In genomic region chrX:10769696-10770619, GRCh38 we compare ENCODE assay signal across 10 cellular contexts.
A peak's percentile ranks its signal among the peaks of the same experiment; 100 is the strongest.
DNase-seq lines count a peak whose midpoint lies in the region; ATAC-seq, FAIRE-seq and TF ChIP-seq lines count a peak whose summit lies in the region.
"Had no signal": no experiment of that assay in that cellular context is flagged by ENCODE, and none has a peak within 500 bp of the region (broad histone marks: within the 10 kb centered on the region; RNA-seq: fewer than 3 reads in every experiment).

No MANE protein-coding gene starts in this region.

- dilution Hi-C loops in IMR-90 (cut with HindIII; ENCODE audit: low sequenced_read_pairs, unreplicated experiment) = no loop called here

- no peak for TF ChIP-seq CTCF in A549 (IDR thresholded peaks at IDR 0.05)
- TF ChIP-seq CTCF in IMR-90 (conservative IDR thresholded peaks at IDR 0.05; ENCODE audit: low read depth, low read length) = no peak
- TF ChIP-seq CTCF in MCF 10A (IDR thresholded peaks at IDR 0.05; ENCODE audit: unreplicated experiment) = no peak

- H2BK120ac ChIP-seq in IMR-90 (ENCODE audit: low read depth, low read length) = peak overlapping the region; percentile 71; the same call in 1 of the 2 replicates

- no peaks in the 10 kb centered on the region for H3K9me3 ChIP-seq in A549
- H3K9me3 ChIP-seq in IMR-90 (ENCODE audit: control insufficient read depth, insufficient read depth, low read length) = no peaks in the 10 kb centered on the region; the same call in 1 of the 2 replicates
- no peaks in the 10 kb centered on the region for H3K9me3 ChIP-seq in right cardiac atrium (ENCODE audit: control insufficient read depth, low read length)

- H3K4me2 ChIP-seq in A549 (peak overlapping the region; percentile 56), IMR-90 (ENCODE audit: low read depth, low read length) (peak overlapping the region; percentile 82)

- TF ChIP-seq RAD21 in A549 (conservative IDR thresholded peaks at IDR 0.05 in 1 of 2, IDR thresholded peaks at IDR 0.05 in 1 of 2) = no peak
- no peak for TF ChIP-seq RAD21 in IMR-90 (IDR thresholded peaks at IDR 0.05; ENCODE audit: low read length)

- POLR2A ChIA-PET in A549 (lab: Yijun Ruan, JAX) (no interaction called here), IMR-90 (lab: Charles Lee; ENCODE audit: unreplicated experiment) (no interaction called here), MCF 10A (lab: Yijun Ruan, JAX) (interaction anchor here (0.7 to 1.1 kb wide), 3 partner anchors 11 to 45 kb away, joined by 3 to 4 read pairs (median 4); no protein-coding TSS in a partner anchor)

- H3K79me1 ChIP-seq in IMR-90 (ENCODE audit: low read depth in 1 of 2, low read length in 2 of 2) = no peaks in the 10 kb centered on the region

- H3K27ac ChIP-seq in A549 (no peak overlapping the region), IMR-90 (ENCODE audit: insufficient read depth, low read length) (peak overlapping the region; percentile 50; the same call in 1 of the 2 replicates), right cardiac atrium (ENCODE audit: low read length) (no peak overlapping the region)

- H3K36me3 Mint-ChIP-seq in MCF 10A (ENCODE audit: insufficient read depth, unreplicated experiment) = no peaks in the 10 kb centered on the region
- H3K36me3 Mint-ChIP-seq: CD4-positive, CD25-positive, alpha-beta regulatory T cell had no signal

- BruUV-seq in IMR-90 (replicated peaks; lab: Mats Ljungman, UMichigan) (no TSS peak), MCF 10A (replicated peaks; lab: Mats Ljungman, UMichigan) (no TSS peak)

- peak overlapping the region; percentile 48 for H2BK5ac ChIP-seq in IMR-90 (ENCODE audit: low read depth, low read length, poor library complexity, severe bottlenecking)

- H3K4me1 Mint-ChIP-seq in MCF 10A (ENCODE audit: insufficient read depth, unreplicated experiment) = no peaks in the 10 kb centered on the region
- H3K4me1 Mint-ChIP-seq: CD4-positive, CD25-positive, alpha-beta regulatory T cell had no signal

- H4K5ac ChIP-seq in IMR-90 (ENCODE audit: low read depth, low read length) = no peak overlapping the region

- FAIRE-seq in A549 (lab: Jason Lieb, UNC) = peak; percentile 88

- no peaks in the 10 kb centered on the region for H4K20me1 ChIP-seq in IMR-90 (ENCODE audit: insufficient read depth, low read length)

- H2BK15ac ChIP-seq in IMR-90 (ENCODE audit: low read depth, low read length) = peak overlapping the region; percentile 33; the same call in 1 of the 3 replicates

- DNase-seq in A549 (ENCODE audit: low read depth in 1 of 2, low spot score in 1 of 2) = no peak
- peak; percentile 61 for DNase-seq in IMR-90
- peak; percentile 7 to 49 for DNase-seq in SHP77 (lab: John Stamatoyannopoulos, UW)
- DNase-seq in right cardiac atrium = peak; percentile 26 to 47 (median 46)
- DNase-seq in NCI-H226 = no peak
- no peak for DNase-seq in MCF 10A (ENCODE audit: unreplicated experiment)
- DNase-seq: GOT3 had no signal

- H4K91ac ChIP-seq in IMR-90 (ENCODE audit: insufficient read depth, low read depth, low read length) = peak overlapping the region; percentile 7; the same call in 1 of the 2 replicates

- H3K4ac ChIP-seq in IMR-90 (ENCODE audit: low read depth, low read length) = no peak overlapping the region; the same call in 1 of the 2 replicates

- CTCF ChIA-PET in A549 (lab: Yijun Ruan, JAX) = interaction anchor here (0.6 to 4.0 kb wide), 11 partner anchors 10 to 810 kb away, joined by 3 to 20 read pairs (median 6); no protein-coding TSS in a partner anchor
- CTCF ChIA-PET in IMR-90 (lab: Yijun Ruan, JAX) = interaction anchor here (0.8 to 1.5 kb wide), 4 partner anchors 9 to 143 kb away, joined by 3 to 5 read pairs (median 4); no protein-coding TSS in a partner anchor
- CTCF ChIA-PET in MCF 10A (lab: Yijun Ruan, JAX) = interaction anchor here (0.6 to 6.3 kb wide), 46 partner anchors 8 to 1668 kb away, joined by 3 to 65 read pairs (median 4); no protein-coding TSS in a partner anchor

- 57% methylated on average over 9 of the region's 9 CpGs for WGBS in A549 (ENCODE audit: missing lambda C conversion rate)
- WGBS in IMR-90 (ENCODE audit: extremely low coverage in 2 of 2, insufficient read length in 1 of 2), 2 experiments = no CpG with 5 or more reads among the region's 9 CpGs
- 37% methylated on average over 9 of the region's 9 CpGs for WGBS in right cardiac atrium

- peak overlapping the region; percentile 64; the same call in 1 of the 2 replicates for H2BK20ac ChIP-seq in IMR-90 (ENCODE audit: low read depth, low read length)

- H3K4me1 ChIP-seq in A549 = peaks cover 18% of the 10 kb centered on the region
- H3K4me1 ChIP-seq in IMR-90 (ENCODE audit: control insufficient read depth, insufficient read depth, low read length) = peaks cover 3% of the 10 kb centered on the region; the same call in 1 of the 2 replicates
- no peaks in the 10 kb centered on the region for H3K4me1 ChIP-seq in right cardiac atrium (ENCODE audit: control insufficient read depth, insufficient read depth, low read length)

- peak overlapping the region in 1 of 2 experiments; percentile 53; a peak in 2 of 4 replicates for H4K8ac ChIP-seq in IMR-90 (ENCODE audit: low read depth in 2 of 2, low read length in 2 of 2)

- H3K27me3 ChIP-seq in IMR-90 (ENCODE audit: control insufficient read depth, insufficient read depth, low read length) = no peaks in the 10 kb centered on the region
- no peaks in the 10 kb centered on the region for H3K27me3 ChIP-seq in right cardiac atrium (ENCODE audit: control insufficient read depth, insufficient read depth)

- H2AK5ac ChIP-seq in IMR-90 (ENCODE audit: low read depth, low read length) = no peak overlapping the region

- in situ Hi-C loops in IMR-90 (cut with MboI; ENCODE audit: low sequenced_read_pairs) = no loop called here

- 0 out of 2 replicates have a peak overlapping the region, but pooled peaks have one; percentile 1 for H3K56ac ChIP-seq in IMR-90 (ENCODE audit: extremely low read depth, insufficient read depth, low read length)

- no peaks in the 10 kb centered on the region for H3K36me3 ChIP-seq in IMR-90 (ENCODE audit: control insufficient read depth, insufficient read depth, low read length)

- H3K9me3 Mint-ChIP-seq in MCF 10A (ENCODE audit: unreplicated experiment) = no peaks in the 10 kb centered on the region

- H3K14ac ChIP-seq in IMR-90 (replicated peaks; ENCODE audit: low read depth, low read length) = peak overlapping the region; percentile 52; the same call in 1 of the 2 replicates

- peak overlapping the region; percentile 93; the same call in 1 of the 2 replicates for H3K18ac ChIP-seq in IMR-90 (ENCODE audit: low read depth, low read length)

- no peak overlapping the region for H3K27ac Mint-ChIP-seq in MCF 10A (ENCODE audit: low read depth, unreplicated experiment)
- H3K27ac Mint-ChIP-seq: CD4-positive, CD25-positive, alpha-beta regulatory T cell had no signal

- intact Hi-C loops in IMR-90 (cut with micrococcal nuclease) (loop anchor here (1.0 kb wide), 1 partner anchor 330 kb away; no protein-coding TSS in a partner anchor), right cardiac atrium (cut with DNase I) (no loop called here), MCF 10A (cut with micrococcal nuclease) (loop anchor here (2.0 kb wide), 1 partner anchor 47 kb away; no protein-coding TSS in a partner anchor)

- no peak overlapping the region for H3K4me3 Mint-ChIP-seq in MCF 10A (ENCODE audit: unreplicated experiment)
- H3K4me3 Mint-ChIP-seq: CD4-positive, CD25-positive, alpha-beta regulatory T cell had no signal

- peak overlapping the region; percentile 60; the same call in 1 of the 2 replicates for H3K9ac ChIP-seq in IMR-90 (ENCODE audit: low read depth, low read length)

- no peak for TF ChIP-seq EP300 in A549 (IDR thresholded peaks at IDR 0.05)

- no peak overlapping the region for H2AK9ac ChIP-seq in IMR-90 (replicated peaks; ENCODE audit: low read depth, low read length, poor library complexity)

- ATAC-seq in A549 (peak in 1 of 2 experiments; percentile 42; a peak in 4 of 6 replicates), IMR-90 (ENCODE audit: low read depth) (peak; percentile 84), right cardiac atrium (peak; percentile 54 to 78), GM19452 (IDR thresholded peaks at IDR 0.05; ENCODE audit: unreplicated experiment) (no peak), HG02678 (IDR thresholded peaks at IDR 0.05; ENCODE audit: unreplicated experiment) (no peak)

- H3K9me1 ChIP-seq in IMR-90 (ENCODE audit: insufficient read depth, low read length) = no peaks in the 10 kb centered on the region

- TF ChIP-seq POLR2A in A549 (IDR thresholded peaks at IDR 0.05; ENCODE audit: low read length) = no peak
- no peak for TF ChIP-seq POLR2A in IMR-90 (IDR thresholded peaks at IDR 0.05; ENCODE audit: low read depth, low read length)

- no peak overlapping the region; the same call in 1 of the 2 replicates for H3K23ac ChIP-seq in IMR-90 (ENCODE audit: low read depth, low read length)

- peaks cover 31% of the 10 kb centered on the region for H3K27me3 Mint-ChIP-seq in MCF 10A (ENCODE audit: insufficient read depth, unreplicated experiment)
- H3K27me3 Mint-ChIP-seq: CD4-positive, CD25-positive, alpha-beta regulatory T cell had no signal

- H3K4me3 ChIP-seq in A549 (no peak overlapping the region), IMR-90 (ENCODE audit: insufficient read depth, low read depth, low read length) (peak overlapping the region; percentile 36; the same call in 1 of the 2 replicates), right cardiac atrium (ENCODE audit: low read length) (no peak overlapping the region)

- peak overlapping the region; percentile 26 for H2AFZ ChIP-seq in IMR-90 (replicated peaks; ENCODE audit: low read length, poor library complexity)

TF ChIP-seq in A549, 52 proteins besides CTCF, POLR2A, EP300 and RAD21 (continues in another document):
- TF ChIP-seq JUN (IDR thresholded peaks at IDR 0.05) (no peak), BCL3 (IDR thresholded peaks at IDR 0.05) (no peak)

TF ChIP-seq in IMR-90, 13 proteins besides CTCF, POLR2A, EP300 and RAD21 (continues in another document):
- TF ChIP-seq FOS (IDR thresholded peaks at IDR 0.05; ENCODE audit: low read depth, low read length) (no peak), MAZ (IDR thresholded peaks at IDR 0.05; ENCODE audit: borderline replicate concordance, low read depth, low read length) (no peak)
- TF ChIP-seq, protein P1, sequence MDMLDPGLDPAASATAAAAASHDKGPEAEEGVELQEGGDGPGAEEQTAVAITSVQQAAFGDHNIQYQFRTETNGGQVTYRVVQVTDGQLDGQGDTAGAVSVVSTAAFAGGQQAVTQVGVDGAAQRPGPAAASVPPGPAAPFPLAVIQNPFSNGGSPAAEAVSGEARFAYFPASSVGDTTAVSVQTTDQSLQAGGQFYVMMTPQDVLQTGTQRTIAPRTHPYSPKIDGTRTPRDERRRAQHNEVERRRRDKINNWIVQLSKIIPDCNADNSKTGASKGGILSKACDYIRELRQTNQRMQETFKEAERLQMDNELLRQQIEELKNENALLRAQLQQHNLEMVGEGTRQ (IDR thresholded peaks at IDR 0.05; ENCODE audit: low read depth, low read length) = no peak

Comparison
In these comparisons a context has a peak if more than half of its experiments do, and no peak if none do; other contexts are left out.
1. ATAC-seq: peak in IMR-90 (single experiment) and right cardiac atrium (2 of 2); none in GM19452 (single experiment) and HG02678 (single experiment).
2. DNase-seq: peak in IMR-90 (single experiment), SHP77 (2 of 2) and right cardiac atrium (3 of 3); none in A549 (0 of 2), NCI-H226 (single experiment) and MCF 10A (single experiment).
3. intact Hi-C loops: an anchor here in IMR-90 (1.0 kb wide) and MCF 10A (2.0 kb wide); none called in right cardiac atrium.